ENCODE assay signal across 14 cellular contexts in genomic region chr7:149558149-149558861, GRCh38.
DNase-seq lines count a peak whose midpoint lies in the region; ATAC-seq and TF ChIP-seq lines count a peak whose summit lies in the region.
"Had no signal": no experiment of that assay in that cellular context is flagged by ENCODE, and none has a peak within 500 bp of the region (broad histone marks: within the 10 kb centered on the region; RNA-seq: fewer than 3 reads in every experiment).

No MANE protein-coding gene starts in this region.

- no peak overlapping the region for H3K4me3 Mint-ChIP-seq in chondrocyte (ENCODE audit: unreplicated experiment)
- H3K4me3 Mint-ChIP-seq: activated CD8-positive, alpha-beta T cell treated with anti-CD3 and anti-CD28 coated beads, Interleukin-2, amount 10 ng/mL, durations not matched to agents 7 days and 5 days; stimulated activated naive B cell treated with anti-CD40 and anti-IgM and Interleukin-4, amounts not matched to agents 10 μg/mL and 1 μg/mL and 100 μg/mL, for 72 hours had no signal

- H3K27me3 Mint-ChIP-seq in chondrocyte (ENCODE audit: low read depth), result no peaks in the 10 kb centered on the region
- H3K27me3 Mint-ChIP-seq: stimulated activated naive B cell treated with anti-CD40 and anti-IgM and Interleukin-4, amounts not matched to agents 10 μg/mL and 1 μg/mL and 100 μg/mL, for 72 hours had no signal

- H3K27ac Mint-ChIP-seq in chondrocyte (ENCODE audit: unreplicated experiment), result peak overlapping the region; percentile 27
- H3K27ac Mint-ChIP-seq: activated CD8-positive, alpha-beta T cell treated with anti-CD3 and anti-CD28 coated beads, Interleukin-2, amount 10 ng/mL, durations not matched to agents 7 days and 5 days; stimulated activated naive B cell treated with anti-CD40 and anti-IgM and Interleukin-4, amounts not matched to agents 10 μg/mL and 1 μg/mL and 100 μg/mL, for 72 hours had no signal

- intact Hi-C loops in PC-3 (cut with micrococcal nuclease), result no loop called here

- 0 out of 2 replicates have a peak overlapping the region, but pooled peaks have one; percentile 12 for H3K4me2 ChIP-seq in PC-3 (ENCODE audit: low read length)
- H3K4me2 ChIP-seq: KMS-11 had no signal

- CTCF ChIA-PET in PC-3 (lab: Charles Lee), result interaction anchor here (0.7 kb wide), 1 partner anchor 13 kb away, joined by 3 read pairs; no protein-coding TSS in a partner anchor

- POLR2A ChIA-PET in PC-3 (lab: Charles Lee; ENCODE audit: unreplicated experiment), result no interaction called here

- no peaks in the 10 kb centered on the region for H3F3A ChIP-seq in PC-3 (ENCODE audit: low read length, unreplicated experiment)

- H3K36me3 ChIP-seq in PC-3 (ENCODE audit: low read depth, low read length), result no peaks in the 10 kb centered on the region

- peaks cover 22% of the 10 kb centered on the region for H3K36me3 Mint-ChIP-seq in chondrocyte (ENCODE audit: low read depth)

- no peaks in the 10 kb centered on the region for H3K9me3 ChIP-seq in PC-3 (ENCODE audit: low read length)

- no TSS peak for BruUV-seq in PC-3 (replicated peaks; lab: Mats Ljungman, UMichigan)

- H3K27ac ChIP-seq in PC-3 (ENCODE audit: low read length), result peak overlapping the region; percentile 50
- H3K27ac ChIP-seq: KMS-11 had no signal

- no peaks in the 10 kb centered on the region for H3K9me2 ChIP-seq in PC-3 (replicated peaks; ENCODE audit: low read length)

- no peak overlapping the region for H3K4me3 ChIP-seq in PC-3 (ENCODE audit: low read length)

- TF ChIP-seq CTCF in PC-3 (conservative IDR thresholded peaks at IDR 0.05; ENCODE audit: low read depth, low read length) (no peak), chondrocyte (IDR thresholded peaks at IDR 0.05) (no peak)

- no peak overlapping the region for H2AFZ ChIP-seq in PC-3 (ENCODE audit: low read length)

- H3K4me1 Mint-ChIP-seq in chondrocyte (ENCODE audit: low read depth), result peaks cover 25% of the 10 kb centered on the region

- H3K9ac ChIP-seq in PC-3 (ENCODE audit: low read length), result no peak overlapping the region
- H3K9ac ChIP-seq: KMS-11 had no signal

- H3K79me2 ChIP-seq in PC-3 (ENCODE audit: low read length), result no peaks in the 10 kb centered on the region

- ATAC-seq in PC-3 (peak; percentile 90), HG02588 (IDR thresholded peaks at IDR 0.05; ENCODE audit: unreplicated experiment) (no peak)
- ATAC-seq: activated CD8-positive, alpha-beta T cell treated with anti-CD3 and anti-CD28 coated beads, Interleukin-2, amount 10 ng/mL, durations not matched to agents 7 days and 5 days; stimulated activated naive B cell treated with anti-CD40 and anti-IgM and Interleukin-4, amounts not matched to agents 10 μg/mL and 1 μg/mL and 100 μg/mL, for 72 hours had no signal

- no peaks in the 10 kb centered on the region for H3K27me3 ChIP-seq in PC-3 (ENCODE audit: low read length)

- H3K9me3 Mint-ChIP-seq in chondrocyte (ENCODE audit: low read depth), result no peaks in the 10 kb centered on the region
- H3K9me3 Mint-ChIP-seq: stimulated activated naive B cell treated with anti-CD40 and anti-IgM and Interleukin-4, amounts not matched to agents 10 μg/mL and 1 μg/mL and 100 μg/mL, for 72 hours had no signal

- peak; percentile 51 for DNase-seq in EL
- peak; percentile 95 for DNase-seq in PC-3
- no peak for DNase-seq in chondrocyte (ENCODE audit: low spot score)
- peak; percentile 53 for DNase-seq in renal cortical epithelial cell (ENCODE audit: low read depth)
- DNase-seq in COR-L47 (lab: John Stamatoyannopoulos, UW), result no peak
- no peak for DNase-seq in HUDEP-2 (lab: John Stamatoyannopoulos, UW; ENCODE audit: unreplicated experiment in 76 of 76)
- DNase-seq: activated CD8-positive, alpha-beta T cell treated with anti-CD3 and anti-CD28 coated beads, Interleukin-2, amount 10 ng/mL, durations not matched to agents 7 days and 5 days; activated naive CD4-positive, alpha-beta T cell treated with Interleukin-2 at 50 U/mL for 16 hours; NCI-H187; SHP77 treated with DMSO at 0.1 percent for 48 hours; stimulated activated CD4-positive, alpha-beta T cell treated with anti-CD3 and anti-CD28 coated beads, Interleukin-2, amount 100 ng/mL, for 48 hours; stimulated activated naive B cell treated with anti-CD40 and anti-IgM and Interleukin-4, amounts not matched to agents 10 μg/mL and 1 μg/mL and 100 μg/mL, for 72 hours had no signal

- H3K4me1 ChIP-seq in PC-3 (ENCODE audit: insufficient read depth, low read length), result peaks cover 26% of the 10 kb centered on the region

- no peaks in the 10 kb centered on the region for H4K20me1 ChIP-seq in PC-3 (ENCODE audit: low read length)

Comparison
In these comparisons a context has a peak if more than half of its experiments do, and no peak if none do; other contexts are left out.
1. DNase-seq: peak in EL (single experiment), PC-3 (single experiment) and renal cortical epithelial cell (single experiment); none in chondrocyte (single experiment), COR-L47 (single experiment) and HUDEP-2 (0 of 76).